ENCODE assay signal across 9 cellular contexts in the genomic region with DNA sequence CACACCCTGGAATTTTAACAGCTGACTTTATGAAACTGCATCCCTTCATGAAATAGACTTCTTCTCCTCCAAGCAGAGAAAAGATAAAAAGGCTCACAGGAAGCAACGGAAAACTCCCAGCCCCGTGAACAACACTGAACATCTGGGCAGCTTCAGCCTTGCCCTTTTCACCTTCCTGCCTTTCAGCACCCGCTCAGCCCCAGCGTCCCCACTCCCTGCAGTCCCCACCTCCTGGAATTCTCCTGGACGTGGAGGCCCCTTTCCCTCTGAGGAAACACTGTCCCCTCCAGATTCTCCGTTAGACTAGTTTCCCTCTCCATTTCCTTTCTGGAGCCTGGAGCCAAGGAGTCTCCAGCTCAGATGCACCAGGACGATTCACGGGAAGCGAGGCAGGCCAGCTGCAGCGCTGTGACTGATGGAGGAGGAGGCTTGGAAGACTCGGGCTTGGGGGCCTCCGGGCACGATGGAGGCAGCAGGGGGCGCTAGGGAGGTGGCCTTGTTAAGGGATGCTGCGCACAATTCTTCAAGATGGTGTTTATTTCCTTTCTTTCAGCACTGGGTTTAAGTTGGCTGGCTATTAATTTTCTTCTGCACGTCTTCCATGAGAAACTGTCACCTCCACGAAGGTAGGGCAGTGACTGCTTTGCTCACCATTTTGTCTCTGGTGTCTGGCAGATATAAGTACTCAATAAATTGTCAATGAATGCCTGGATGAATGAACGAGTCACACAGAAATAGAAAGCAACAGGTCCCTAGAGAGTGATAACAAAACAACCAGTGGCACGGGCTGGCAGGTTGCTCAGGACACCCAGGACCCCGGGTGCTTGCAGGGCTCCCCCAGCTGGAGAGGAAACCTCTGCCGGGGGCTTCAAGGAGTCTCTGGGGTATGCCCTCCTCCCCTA. TPM values are rescaled to one million over a fixed set of nuclear protein-coding genes. Genes with fewer than 3 reads are reported as not detected.
DNase-seq lines count a peak whose midpoint lies in the region; ATAC-seq and TF ChIP-seq lines count a peak whose summit lies in the region.
"Had no signal": no experiment of that assay in that cellular context is flagged by ENCODE, and none has a peak within 500 bp of the region (broad histone marks: within the 10 kb centered on the region; RNA-seq: fewer than 3 reads in every experiment).

No MANE protein-coding gene starts in this region.

- 0 out of 2 replicates have a peak overlapping the region, but pooled peaks have one; percentile 15 for H3K4me2 ChIP-seq in OCI-LY1 (ENCODE audit: low read length)

- POLR2A ChIA-PET in HEK293T (lab: Yijun Ruan, JAX) = interaction anchor here (1.2 kb wide), 1 partner anchor 86 kb away, joined by 3 read pairs; the partner anchor contains the start of gene VAMP4

- no peak for TF ChIP-seq EP300 in upper lobe of left lung (IDR thresholded peaks at IDR 0.05)

- H4K20me1 ChIP-seq in OCI-LY1 (ENCODE audit: insufficient read depth, low read length) = no peaks in the 10 kb centered on the region

- H3K9ac ChIP-seq in OCI-LY1 (ENCODE audit: low read length) = no peak overlapping the region

- no peak for TF ChIP-seq POLR2A in upper lobe of left lung (IDR thresholded peaks at IDR 0.05)

- H3K36me3 Mint-ChIP-seq in activated T-cell treated with anti-CD3 and anti-CD28 coated beads, Interleukin-2, amount 50 U/mL, for 72 hours (ENCODE audit: insufficient read depth in 2 of 2) = no peaks in the 10 kb centered on the region

- CTCF ChIA-PET in HEK293T (lab: Yijun Ruan, JAX) = interaction anchor here (1.1 to 2.3 kb wide), 4 partner anchors 10 to 145 kb away, joined by 3 to 14 read pairs (median 4); no protein-coding TSS in a partner anchor

- no peaks in the 10 kb centered on the region for H3K36me3 ChIP-seq in OCI-LY1 (ENCODE audit: insufficient read depth, low read length)
- H3K36me3 ChIP-seq in upper lobe of left lung = no peaks in the 10 kb centered on the region

- no peaks in the 10 kb centered on the region for H3K4me1 ChIP-seq in OCI-LY1 (ENCODE audit: insufficient read depth, low read length, severe bottlenecking)
- no peaks in the 10 kb centered on the region for H3K4me1 ChIP-seq in foreskin keratinocyte
- peaks cover 13 to 21% (median 19%) of the 10 kb centered on the region in 4 donors for H3K4me1 ChIP-seq in upper lobe of left lung

- H3K4me3 Mint-ChIP-seq in activated T-cell treated with anti-CD3 and anti-CD28 coated beads, Interleukin-2, amount 50 U/mL, for 72 hours = peak overlapping the region; percentile 66 to 74

- H3F3A ChIP-seq in OCI-LY1 (ENCODE audit: insufficient read depth, low read length) = no peaks in the 10 kb centered on the region

- no peak overlapping the region for H2AFZ ChIP-seq in OCI-LY1 (ENCODE audit: low read length)

- H3K27me3 Mint-ChIP-seq in activated T-cell treated with anti-CD3 and anti-CD28 coated beads, Interleukin-2, amount 50 U/mL, for 72 hours (ENCODE audit: low read depth) = peaks cover 24% of the 10 kb centered on the region

- H3K9me3 ChIP-seq in OCI-LY1 (ENCODE audit: low read length) (no peaks in the 10 kb centered on the region), upper lobe of left lung (no peaks in the 10 kb centered on the region)

- no peak overlapping the region for H3K27ac Mint-ChIP-seq in activated T-cell treated with anti-CD3 and anti-CD28 coated beads, Interleukin-2, amount 50 U/mL, for 72 hours

- peaks cover 11% of the 10 kb centered on the region for H3K4me1 Mint-ChIP-seq in activated T-cell treated with anti-CD3 and anti-CD28 coated beads, Interleukin-2, amount 50 U/mL, for 72 hours (ENCODE audit: low read depth)

- H3K27me3 ChIP-seq in OCI-LY1 (ENCODE audit: insufficient read depth, low read length) (no peaks in the 10 kb centered on the region; the same call in 1 of the 2 replicates), foreskin keratinocyte (peaks cover 43% of the 10 kb centered on the region), upper lobe of left lung (no peaks in the 10 kb centered on the region)

- peak; percentile 93 for TF ChIP-seq CTCF in OCI-LY1 (IDR thresholded peaks at IDR 0.05; ENCODE audit: low read length)
- peak; percentile 69 for TF ChIP-seq CTCF in foreskin keratinocyte (conservative IDR thresholded peaks at IDR 0.05)
- peak; percentile 31 to 64 (median 48) for TF ChIP-seq CTCF in upper lobe of left lung (IDR thresholded peaks at IDR 0.05)

- H3K27ac ChIP-seq in OCI-LY1 (ENCODE audit: low read depth, low read length, poor library complexity, severe bottlenecking) = no peak overlapping the region
- H3K27ac ChIP-seq in foreskin keratinocyte = no peak overlapping the region
- peak overlapping the region; percentile 34 to 81 (median 66) for H3K27ac ChIP-seq in upper lobe of left lung

- WGBS in upper lobe of left lung, 2 donors = 33 to 35% methylated on average over 13 to 21 of the region's 21 CpGs

- H3K4me3 ChIP-seq in OCI-LY1 (ENCODE audit: low read depth, low read length, poor library complexity, severe bottlenecking) = no peak overlapping the region
- H3K4me3 ChIP-seq in upper lobe of left lung = peak overlapping the region in 2 of 4 donors; percentile 13 to 21

- DNase-seq in D341Med (ENCODE audit: low spot score) (peak; percentile 79), HEK293T (ENCODE audit: extremely low spot score) (peak; percentile 85), foreskin keratinocyte (no peak), pons (ENCODE audit: low spot score) (peak; percentile 27), upper lobe of left lung (peak; percentile 32 to 88), NCI-H1694 treated with DMSO at 0.1 percent for 48 hours (lab: John Stamatoyannopoulos, UW) (no peak)
- peak; percentile 84 to 85 for DNase-seq in activated T-cell treated with anti-CD3 and anti-CD28 coated beads, Interleukin-2, amount 50 U/mL, for 72 hours

- H3K9me3 Mint-ChIP-seq in activated T-cell treated with anti-CD3 and anti-CD28 coated beads, Interleukin-2, amount 50 U/mL, for 72 hours = no peaks in the 10 kb centered on the region

- H3K9me2 ChIP-seq in OCI-LY1 (ENCODE audit: low read depth, low read length) = no peaks in the 10 kb centered on the region

- ATAC-seq in activated T-cell treated with anti-CD3 and anti-CD28 coated beads, Interleukin-2, amount 50 U/mL, for 72 hours (replicated peaks in 1 of 2) = peak; percentile 85 to 87
- ATAC-seq in foreskin keratinocyte = peak; percentile 61
- peak; percentile 69 to 76 for ATAC-seq in upper lobe of left lung (ENCODE audit: low FRiP score in 2 of 2)

- no peaks in the 10 kb centered on the region for H3K79me2 ChIP-seq in OCI-LY1 (ENCODE audit: insufficient read depth, low read length)

TF ChIP-seq in HEK293T, 16 proteins besides CTCF, POLR2A, EP300 and RAD21:
- TF ChIP-seq, protein P1, sequence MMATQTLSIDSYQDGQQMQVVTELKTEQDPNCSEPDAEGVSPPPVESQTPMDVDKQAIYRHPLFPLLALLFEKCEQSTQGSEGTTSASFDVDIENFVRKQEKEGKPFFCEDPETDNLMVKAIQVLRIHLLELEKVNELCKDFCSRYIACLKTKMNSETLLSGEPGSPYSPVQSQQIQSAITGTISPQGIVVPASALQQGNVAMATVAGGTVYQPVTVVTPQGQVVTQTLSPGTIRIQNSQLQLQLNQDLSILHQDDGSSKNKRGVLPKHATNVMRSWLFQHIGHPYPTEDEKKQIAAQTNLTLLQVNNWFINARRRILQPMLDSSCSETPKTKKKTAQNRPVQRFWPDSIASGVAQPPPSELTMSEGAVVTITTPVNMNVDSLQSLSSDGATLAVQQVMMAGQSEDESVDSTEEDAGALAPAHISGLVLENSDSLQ (IDR thresholded peaks at IDR 0.05) = no peak; the same call in 1 of the 2 replicates
- TF ChIP-seq CTBP1 (IDR thresholded peaks at IDR 0.05; ENCODE audit: borderline replicate concordance) = no peak
- no peak for TF ChIP-seq ARNT (IDR thresholded peaks at IDR 0.05)
- TF ChIP-seq BHLHE40 (IDR thresholded peaks at IDR 0.05; ENCODE audit: borderline replicate concordance) = no peak
- no peak for TF ChIP-seq FOXA1 (IDR thresholded peaks at IDR 0.05)
- no peak for TF ChIP-seq HDGF (IDR thresholded peaks at IDR 0.05; ENCODE audit: borderline replicate concordance)
- TF ChIP-seq FOXK2 (IDR thresholded peaks at IDR 0.05) = no peak
- TF ChIP-seq SP1 (IDR thresholded peaks at IDR 0.05) = no peak
- TF ChIP-seq SUZ12 (IDR thresholded peaks at IDR 0.05) = no peak
- no peak for TF ChIP-seq FOXM1 (IDR thresholded peaks at IDR 0.05; ENCODE audit: borderline replicate concordance)
- no peak for TF ChIP-seq TARDBP (IDR thresholded peaks at IDR 0.05)
- TF ChIP-seq LEF1 (IDR thresholded peaks at IDR 0.05; ENCODE audit: borderline replicate concordance) = no peak
- TF ChIP-seq L3MBTL2 (conservative IDR thresholded peaks at IDR 0.05) = no peak
- TF ChIP-seq ZNF384 (IDR thresholded peaks at IDR 0.05) = no peak
- no peak for TF ChIP-seq NFRKB (IDR thresholded peaks at IDR 0.05)
- TF ChIP-seq ELF4 (IDR thresholded peaks at IDR 0.05) = no peak
TF ChIP-seq in HEK293T: peak in this region for 0.

RNA-seq across cellular contexts. Expression of gene MYOC, which starts 3.0 kb away (rescaled TPM):
- total RNA-seq in activated T-cell treated with anti-CD3 and anti-CD28 coated beads, Interleukin-2, amount 50 U/mL, for 72 hours = not detected
- total RNA-seq in foreskin keratinocyte (not detected in 2 replicates), upper lobe of left lung (1 to 10 TPM in 4 of 6 donors, under 1 TPM in 1, not detected in 1; 0.33 to 1.7 (median 1.2) TPM)
- polyA plus RNA-seq in foreskin keratinocyte = not detected in 2 replicates
- total RNA-seq: activated CD8-positive, alpha-beta memory T cell treated with anti-CD3 and anti-CD28 coated beads for 36 hours had no signal

RNA-seq across cellular contexts. Expression of gene MYOCOS, which starts 33.4 kb away (rescaled TPM):
- under 1 TPM; 0.19 to 0.46 TPM for total RNA-seq in activated T-cell treated with anti-CD3 and anti-CD28 coated beads, Interleukin-2, amount 50 U/mL, for 72 hours
- total RNA-seq in foreskin keratinocyte (0.07 TPM in 1 of 2 replicates, not detected in the other), upper lobe of left lung (not detected)
- not detected in 2 replicates for polyA plus RNA-seq in foreskin keratinocyte
- total RNA-seq: activated CD8-positive, alpha-beta memory T cell treated with anti-CD3 and anti-CD28 coated beads for 36 hours had no signal

Comparison
In these comparisons a context has a peak if more than half of its experiments do, and no peak if none do; other contexts are left out.
1. DNase-seq: peak in D341Med (single experiment), HEK293T (single experiment), activated T-cell treated with anti-CD3 and anti-CD28 coated beads, Interleukin-2, amount 50 U/mL, for 72 hours (2 of 2), pons (single experiment) and upper lobe of left lung (2 of 2); none in foreskin keratinocyte (0 of 2) and NCI-H1694 treated with DMSO at 0.1 percent for 48 hours (single experiment).
2. H3K27ac ChIP-seq: peak in upper lobe of left lung (4 of 4); none in OCI-LY1 (single experiment) and foreskin keratinocyte (single experiment).
3. Peak in every context shown above with its lines, with median percentiles within 50 percentile points of each other: CTCF ChIP-seq and ATAC-seq.